ENCODE assay signal across 8 cellular contexts in the genomic region with DNA sequence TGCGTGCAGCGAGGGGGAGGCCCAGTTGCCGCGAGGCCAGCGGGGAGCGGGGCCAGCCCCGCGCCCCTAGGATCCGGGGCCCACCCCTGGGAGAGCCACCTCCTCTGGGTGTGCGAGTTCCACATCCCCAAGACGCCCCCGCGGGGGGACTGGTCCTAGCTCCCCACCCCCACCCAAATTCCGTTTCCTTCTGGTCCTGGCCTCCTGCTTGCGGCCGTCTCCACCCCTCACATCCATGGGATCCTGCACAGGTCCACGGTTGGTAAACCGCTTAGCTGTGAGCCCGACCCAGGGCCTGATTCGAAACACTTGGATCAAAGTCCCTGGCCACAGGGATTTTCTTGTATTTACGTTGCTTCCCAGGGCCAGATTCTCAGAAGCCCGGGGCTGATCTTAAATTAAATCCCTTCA. TPM values are rescaled to one million over a fixed set of nuclear protein-coding genes. Genes with fewer than 3 reads are reported as not detected.
A peak's percentile ranks its signal among the peaks of the same experiment; 100 is the strongest.
DNase-seq lines count a peak whose midpoint lies in the region; ATAC-seq, FAIRE-seq and TF ChIP-seq lines count a peak whose summit lies in the region.

No MANE protein-coding gene starts in this region.

- peak overlapping the region; percentile 84 for H3K9ac ChIP-seq in HepG2 (ENCODE audit: insufficient read depth, low read depth, low read length)

- peaks cover 4% of the 10 kb centered on the region for H3K36me3 Mint-ChIP-seq in activated CD4-positive, alpha-beta T cell treated with anti-CD3 and anti-CD28 coated beads for 36 hours (ENCODE audit: low read depth)

- H2AFZ ChIP-seq in HepG2 (ENCODE audit: low read length) (no peak overlapping the region), OCI-LY7 (ENCODE audit: low read length) (no peak overlapping the region)

- 0 out of 5 replicates have a peak, but pooled peaks cover 0 to 3% of the 10 kb centered on the region in 2 experiments for H3K36me3 ChIP-seq in HepG2 (replicated peaks in 1 of 2; ENCODE audit: control insufficient read depth in 1 of 2, insufficient read depth in 2 of 2, low read length in 2 of 2)
- no peaks in the 10 kb centered on the region for H3K36me3 ChIP-seq in thymus (ENCODE audit: control insufficient read depth, insufficient read depth)
- no peaks in the 10 kb centered on the region for H3K36me3 ChIP-seq in OCI-LY7 (ENCODE audit: insufficient read depth, low read length)

- H3K4me3 ChIP-seq in HepG2 (replicated peaks in 1 of 3; ENCODE audit: insufficient read depth in 1 of 3, low read depth in 2 of 3, low read length in 3 of 3), result peak overlapping the region; percentile 61 to 81 (median 80)
- H3K4me3 ChIP-seq in thymus (ENCODE audit: low read length), result peak overlapping the region; percentile 33
- H3K4me3 ChIP-seq in OCI-LY7 (ENCODE audit: low read depth, low read length, poor library complexity, severe bottlenecking), result no peak overlapping the region

- TF ChIP-seq EP300 in HepG2 (IDR thresholded peaks at IDR 0.05; ENCODE audit: low read depth in 2 of 2, low read length in 2 of 2), result no peak
- no peak for TF ChIP-seq EP300 in HepG2 (CRISPR knock-in tag; IDR thresholded peaks at IDR 0.05; ENCODE audit: borderline replicate concordance)

- DNase-seq in activated CD4-positive, alpha-beta T cell treated with anti-CD3 and anti-CD28 coated beads for 36 hours, result no peak
- no peak for DNase-seq in activated CD4-positive, alpha-beta T cell treated with anti-CD3 and anti-CD28 coated beads for 48 hours
- DNase-seq in caudate nucleus (lab: John Stamatoyannopoulos, UW), result peak in 14 of 61 donors; percentile 18 to 62 (median 40)
- peak; percentile 60 for DNase-seq in HepG2 (ENCODE audit: low spot score)
- DNase-seq in NCI-H1436 treated with DMSO at 0.1 percent for 48 hours (lab: John Stamatoyannopoulos, UW), result no peak
- no peak for DNase-seq in OCI-LY7 (ENCODE audit: low spot score)

- CTCF ChIA-PET in activated CD4-positive, alpha-beta T cell treated with anti-CD3 and anti-CD28 coated beads for 36 hours (lab: Charles Lee), result interaction anchor here (0.7 to 2.8 kb wide), 6 partner anchors 13 to 1660 kb away, joined by 3 to 10 read pairs (median 4); no protein-coding TSS in a partner anchor
- CTCF ChIA-PET in HepG2 (lab: Yijun Ruan, JAX; ENCODE audit: low intra/inter-chr PET ratio, low total read pairs) (no interaction called here), OCI-LY7 (lab: Charles Lee; ENCODE audit: unreplicated experiment) (no interaction called here)

- H3K4me1 ChIP-seq in HepG2 (ENCODE audit: insufficient read depth, low read length), result peaks cover 59% of the 10 kb centered on the region
- H3K4me1 ChIP-seq in thymus (ENCODE audit: control insufficient read depth, insufficient read depth, low read length), result no peaks in the 10 kb centered on the region
- H3K4me1 ChIP-seq in OCI-LY7 (ENCODE audit: insufficient read depth, low read length, poor library complexity, severe bottlenecking), result no peaks in the 10 kb centered on the region

- no peaks in the 10 kb centered on the region for H3K9me2 ChIP-seq in OCI-LY7 (ENCODE audit: insufficient read depth, low read length)

- H3K79me2 ChIP-seq in HepG2 (ENCODE audit: insufficient read depth, low read length) (peaks cover 41% of the 10 kb centered on the region), OCI-LY7 (ENCODE audit: insufficient read depth, low read depth, low read length) (no peaks in the 10 kb centered on the region)

- no peak for TF ChIP-seq RAD21 in HepG2 (CRISPR knock-in tag; IDR thresholded peaks at IDR 0.05)

- H3K27me3 Mint-ChIP-seq in activated CD4-positive, alpha-beta T cell treated with anti-CD3 and anti-CD28 coated beads for 36 hours, result peaks cover 33% of the 10 kb centered on the region

- TF ChIP-seq POLR2A in HepG2 (IDR thresholded peaks at IDR 0.05; ENCODE audit: insufficient read depth in 1 of 2, low read depth in 2 of 2, low read length in 2 of 2), result peak in 1 of 2 experiments; percentile 45; a peak in 1 of 4 replicates

- BruUV-seq in HepG2 (replicated peaks; lab: Mats Ljungman, UMichigan) (no TSS peak), OCI-LY7 (replicated peaks; lab: Mats Ljungman, UMichigan) (no TSS peak)

- peaks cover 6% of the 10 kb centered on the region; the same call in 1 of the 2 replicates for H4K20me1 ChIP-seq in HepG2 (ENCODE audit: insufficient read depth, low read length)
- no peaks in the 10 kb centered on the region for H4K20me1 ChIP-seq in OCI-LY7 (ENCODE audit: insufficient read depth, low read length)

- intact Hi-C loops in activated CD4-positive, alpha-beta T cell treated with anti-CD3 and anti-CD28 coated beads for 36 hours (cut with DNase I, micrococcal nuclease), result no loop called here
- intact Hi-C loops in HepG2 (cut with micrococcal nuclease; ENCODE audit: unreplicated experiment) (loop anchor here (5.0 kb wide), 1 partner anchor 76 kb away; no protein-coding TSS in a partner anchor), OCI-LY7 (cut with micrococcal nuclease; ENCODE audit: unreplicated experiment) (no loop called here)

- H3K9me3 ChIP-seq in HepG2 (ENCODE audit: low read length) (no peaks in the 10 kb centered on the region), thymus (ENCODE audit: control insufficient read depth) (no peaks in the 10 kb centered on the region), OCI-LY7 (ENCODE audit: low read length) (0 out of 2 replicates have a peak, but pooled peaks cover 6% of the 10 kb centered on the region)

- H3K27me3 ChIP-seq in HepG2 (ENCODE audit: control insufficient read depth in 1 of 2, insufficient read depth in 2 of 2, low read length in 2 of 2), result no peaks in the 10 kb centered on the region
- H3K27me3 ChIP-seq in thymus (ENCODE audit: control insufficient read depth, insufficient read depth), result peaks cover 20% of the 10 kb centered on the region

- H3K4me1 Mint-ChIP-seq in activated CD4-positive, alpha-beta T cell treated with anti-CD3 and anti-CD28 coated beads for 36 hours, result peaks cover 27% of the 10 kb centered on the region

- peak overlapping the region; percentile 40 for H3K4me3 Mint-ChIP-seq in activated CD4-positive, alpha-beta T cell treated with anti-CD3 and anti-CD28 coated beads for 36 hours

- in situ Hi-C loops in HepG2 (cut with HindIII; ENCODE audit: extremely low pct_ligation_motif_present, low pct_unique_long_range_greater_than_20kb), result loop anchor here (5.0 kb wide), 1 partner anchor 61 kb away; no protein-coding TSS in a partner anchor

- no peak for TF ChIP-seq CTCF in HepG2 (CRISPR knock-in tag; IDR thresholded peaks at IDR 0.05)
- TF ChIP-seq CTCF in OCI-LY7 (conservative IDR thresholded peaks at IDR 0.05; ENCODE audit: low read length), result no peak

- no peak overlapping the region for H3K27ac Mint-ChIP-seq in activated CD4-positive, alpha-beta T cell treated with anti-CD3 and anti-CD28 coated beads for 36 hours

- peaks cover 5% of the 10 kb centered on the region for H3K9me3 Mint-ChIP-seq in activated CD4-positive, alpha-beta T cell treated with anti-CD3 and anti-CD28 coated beads for 36 hours (ENCODE audit: low read depth)

- ATAC-seq in activated CD4-positive, alpha-beta T cell treated with anti-CD3 and anti-CD28 coated beads for 36 hours, result no peak
- ATAC-seq in HepG2 (peak; percentile 59), HG02840 (IDR thresholded peaks at IDR 0.05; ENCODE audit: low FRiP score, unreplicated experiment) (no peak)

- FAIRE-seq in HepG2 (lab: Jason Lieb, UNC), result peak; percentile 4

- POLR2A ChIA-PET in activated CD4-positive, alpha-beta T cell treated with anti-CD3 and anti-CD28 coated beads for 36 hours (lab: Charles Lee), result no interaction called here
- POLR2A ChIA-PET in HepG2 (lab: Yijun Ruan, JAX) (interaction anchor here (0.8 to 1.8 kb wide), 13 partner anchors 9 to 415 kb away, joined by 3 to 12 read pairs (median 4); partner anchors contain the start of genes MED29, MRPS12, NFKBIB and PAF1), OCI-LY7 (lab: Charles Lee) (no interaction called here)

- H3K27ac ChIP-seq in caudate nucleus (ENCODE audit: low read depth, low read length) (peak overlapping the region; percentile 48), HepG2 (ENCODE audit: extremely low read length, insufficient read depth, low read length) (peak overlapping the region; percentile 99), thymus (ENCODE audit: low read depth) (no peak overlapping the region), OCI-LY7 (ENCODE audit: low read depth, low read length, poor library complexity, severe bottlenecking) (no peak overlapping the region)

- 0% methylated on average over 3 of the region's 22 CpGs for WGBS in HepG2 (ENCODE audit: low lambda C conversion rate)
- WGBS in thymus, result 33% methylated on average over 20 of the region's 22 CpGs

- peak overlapping the region; percentile 80 for H3K4me2 ChIP-seq in HepG2 (ENCODE audit: low read depth, low read length)
- no peak overlapping the region for H3K4me2 ChIP-seq in OCI-LY7 (ENCODE audit: low read length)

RNA-seq across cellular contexts. Expression of gene FBXO17, which starts 0.3 kb away (rescaled TPM):
- total RNA-seq in activated CD4-positive, alpha-beta T cell treated with anti-CD3 and anti-CD28 coated beads for 36 hours, result not detected
- total RNA-seq in HepG2 (2016; rRNA removed; fragmentation: Illumina TruSeq; extraction: Trizol) (17.9 and 22.1 TPM in 2 replicates), OCI-LY7 (2022) (not detected in 2 replicates)
- 14.6 and 15.1 TPM in 2 replicates for total RNA-seq in HepG2 (2016; cell fraction: cytosol; rRNA removed; fragmentation: Illumina TruSeq; extraction: Trizol; ENCODE audit: low read depth)
- total RNA-seq in HepG2 (2016; cell fraction: insoluble cytoplasmic fraction; rRNA removed; fragmentation: Illumina TruSeq; extraction: Trizol), result 17.1 and 20.8 TPM in 2 replicates
- total RNA-seq in HepG2 (2016; cell fraction: membrane; rRNA removed; fragmentation: Illumina TruSeq; extraction: Trizol), result 19.2 and 21.9 TPM in 2 replicates
- total RNA-seq in HepG2 (2016; cell fraction: nucleus; rRNA removed; fragmentation: Illumina TruSeq; extraction: Trizol), result 11.9 and 15.2 TPM in 2 replicates
- polyA plus RNA-seq in HepG2 (2011; rRNA removed) (58.7 and 64.8 TPM in 2 replicates), thymus (4.0 TPM)
- polyA plus RNA-seq in HepG2 (2011; cell fraction: cytosol; rRNA removed), result 31.8 and 40.9 TPM in 2 replicates
- 155 and 176 TPM in 2 replicates for polyA plus RNA-seq in HepG2 (2011; cell fraction: nucleus; rRNA removed)
- polyA plus RNA-seq in HepG2 (2012), result 52.3 and 56.5 TPM in 2 replicates
- polyA plus RNA-seq in HepG2 (2016; cell fraction: cytosol; fragmentation: Illumina TruSeq; extraction: Trizol; ENCODE audit: low read depth), result 5.2 and 6.0 TPM in 2 replicates
- 20.8 and 23.0 TPM in 2 replicates for polyA plus RNA-seq in HepG2 (2016; cell fraction: insoluble cytoplasmic fraction; fragmentation: Illumina TruSeq; extraction: Trizol; ENCODE audit: low read depth)
- polyA plus RNA-seq in HepG2 (2016; cell fraction: membrane; fragmentation: Illumina TruSeq; extraction: Trizol; ENCODE audit: low read depth), result 11.3 and 11.6 TPM in 2 replicates
- polyA plus RNA-seq in HepG2 (2016; cell fraction: nucleus; fragmentation: Illumina TruSeq; extraction: Trizol; ENCODE audit: insufficient read depth, low read depth), result 61.3 and 68.3 TPM in 2 replicates
- polyA minus RNA-seq in HepG2 (2011; rRNA and poly(A)+ RNA removed; ENCODE audit: low replicate concordance), result 2.5 and 39.3 TPM in 2 replicates
- polyA minus RNA-seq in HepG2 (2011; cell fraction: cytosol; rRNA and poly(A)+ RNA removed), result 13.8 and 18.9 TPM in 2 replicates
- polyA minus RNA-seq in HepG2 (2011; cell fraction: nucleus; rRNA and poly(A)+ RNA removed), result 47.0 and 48.8 TPM in 2 replicates
- not detected in 2 replicates for total RNA-seq in OCI-LY7 (2014; rRNA removed; shearing (Covaris generic))

RNA-seq across cellular contexts. Expression of gene MRPS12, which starts 45.1 kb away (rescaled TPM):
- total RNA-seq in activated CD4-positive, alpha-beta T cell treated with anti-CD3 and anti-CD28 coated beads for 36 hours, result 10 to 100 TPM; 62.4 to 76.0 TPM
- total RNA-seq in HepG2 (2016; rRNA removed; fragmentation: Illumina TruSeq; extraction: Trizol) (54.8 and 75.1 TPM in 2 replicates), OCI-LY7 (2022) (55.5 and 63.5 TPM in 2 replicates)
- total RNA-seq in HepG2 (2016; cell fraction: cytosol; rRNA removed; fragmentation: Illumina TruSeq; extraction: Trizol; ENCODE audit: low read depth), result 23.3 and 27.3 TPM in 2 replicates
- 53.5 and 80.4 TPM in 2 replicates for total RNA-seq in HepG2 (2016; cell fraction: insoluble cytoplasmic fraction; rRNA removed; fragmentation: Illumina TruSeq; extraction: Trizol)
- total RNA-seq in HepG2 (2016; cell fraction: membrane; rRNA removed; fragmentation: Illumina TruSeq; extraction: Trizol), result 39.3 and 49.4 TPM in 2 replicates
- 20.5 and 23.1 TPM in 2 replicates for total RNA-seq in HepG2 (2016; cell fraction: nucleus; rRNA removed; fragmentation: Illumina TruSeq; extraction: Trizol)
- polyA plus RNA-seq in HepG2 (2011; rRNA removed) (27.5 and 39.4 TPM in 2 replicates), thymus (26.2 TPM)
- 33.2 and 61.8 TPM in 2 replicates for polyA plus RNA-seq in HepG2 (2011; cell fraction: cytosol; rRNA removed)
- 30.3 and 31.5 TPM in 2 replicates for polyA plus RNA-seq in HepG2 (2011; cell fraction: nucleus; rRNA removed)
- polyA plus RNA-seq in HepG2 (2012), result 21.4 and 33.9 TPM in 2 replicates
- polyA plus RNA-seq in HepG2 (2016; cell fraction: cytosol; fragmentation: Illumina TruSeq; extraction: Trizol; ENCODE audit: low read depth), result 25.8 and 31.9 TPM in 2 replicates
- 83.6 and 90.1 TPM in 2 replicates for polyA plus RNA-seq in HepG2 (2016; cell fraction: insoluble cytoplasmic fraction; fragmentation: Illumina TruSeq; extraction: Trizol; ENCODE audit: low read depth)
- polyA plus RNA-seq in HepG2 (2016; cell fraction: membrane; fragmentation: Illumina TruSeq; extraction: Trizol; ENCODE audit: low read depth), result 40.3 and 46.6 TPM in 2 replicates
- polyA plus RNA-seq in HepG2 (2016; cell fraction: nucleus; fragmentation: Illumina TruSeq; extraction: Trizol; ENCODE audit: insufficient read depth, low read depth), result 39.6 and 43.0 TPM in 2 replicates
- 30.4 and 47.1 TPM in 2 replicates for polyA minus RNA-seq in HepG2 (2011; rRNA and poly(A)+ RNA removed; ENCODE audit: low replicate concordance)
- 11.2 and 16.5 TPM in 2 replicates for polyA minus RNA-seq in HepG2 (2011; cell fraction: cytosol; rRNA and poly(A)+ RNA removed)
- 6.3 and 8.4 TPM in 2 replicates for polyA minus RNA-seq in HepG2 (2011; cell fraction: nucleus; rRNA and poly(A)+ RNA removed)
- 74.6 TPM in 2 replicates for total RNA-seq in OCI-LY7 (2014; rRNA removed; shearing (Covaris generic))

RNA-seq across cellular contexts. Expression of gene SARS2, which starts 45.3 kb away (rescaled TPM):
- 10 to 100 TPM; 36.7 to 39.4 TPM for total RNA-seq in activated CD4-positive, alpha-beta T cell treated with anti-CD3 and anti-CD28 coated beads for 36 hours
- total RNA-seq in HepG2 (2016; rRNA removed; fragmentation: Illumina TruSeq; extraction: Trizol), result 30.1 and 48.6 TPM in 2 replicates
- 17.3 and 23.4 TPM in 2 replicates for total RNA-seq in HepG2 (2016; cell fraction: cytosol; rRNA removed; fragmentation: Illumina TruSeq; extraction: Trizol; ENCODE audit: low read depth)
- total RNA-seq in HepG2 (2016; cell fraction: insoluble cytoplasmic fraction; rRNA removed; fragmentation: Illumina TruSeq; extraction: Trizol), result 25.7 and 50.3 TPM in 2 replicates
- total RNA-seq in HepG2 (2016; cell fraction: membrane; rRNA removed; fragmentation: Illumina TruSeq; extraction: Trizol), result 19.8 TPM in 2 replicates
- 43.2 and 49.1 TPM in 2 replicates for total RNA-seq in HepG2 (2016; cell fraction: nucleus; rRNA removed; fragmentation: Illumina TruSeq; extraction: Trizol)
- polyA plus RNA-seq in HepG2 (2011; rRNA removed), result 40.0 and 41.5 TPM in 2 replicates
- polyA plus RNA-seq in HepG2 (2011; cell fraction: cytosol; rRNA removed), result 14.5 and 33.6 TPM in 2 replicates
- polyA plus RNA-seq in HepG2 (2011; cell fraction: nucleus; rRNA removed), result 222 and 300 TPM in 2 replicates
- polyA plus RNA-seq in HepG2 (2012), result 22.4 and 26.7 TPM in 2 replicates
- polyA plus RNA-seq in HepG2 (2016; cell fraction: cytosol; fragmentation: Illumina TruSeq; extraction: Trizol; ENCODE audit: low read depth), result 11.3 and 13.5 TPM in 2 replicates
- 26.8 and 33.0 TPM in 2 replicates for polyA plus RNA-seq in HepG2 (2016; cell fraction: insoluble cytoplasmic fraction; fragmentation: Illumina TruSeq; extraction: Trizol; ENCODE audit: low read depth)
- 16.0 and 17.2 TPM in 2 replicates for polyA plus RNA-seq in HepG2 (2016; cell fraction: membrane; fragmentation: Illumina TruSeq; extraction: Trizol; ENCODE audit: low read depth)
- polyA plus RNA-seq in HepG2 (2016; cell fraction: nucleus; fragmentation: Illumina TruSeq; extraction: Trizol; ENCODE audit: insufficient read depth, low read depth), result 104 and 118 TPM in 2 replicates
- polyA minus RNA-seq in HepG2 (2011; rRNA and poly(A)+ RNA removed; ENCODE audit: low replicate concordance), result 42.2 and 59.1 TPM in 2 replicates
- polyA minus RNA-seq in HepG2 (2011; cell fraction: cytosol; rRNA and poly(A)+ RNA removed), result 14.7 and 27.3 TPM in 2 replicates
- polyA minus RNA-seq in HepG2 (2011; cell fraction: nucleus; rRNA and poly(A)+ RNA removed), result 31.5 and 33.4 TPM in 2 replicates
- polyA plus RNA-seq in thymus, result 30.9 TPM
- total RNA-seq in OCI-LY7 (2014; rRNA removed; shearing (Covaris generic)), result 29.5 and 37.7 TPM in 2 replicates
- 50.2 and 52.8 TPM in 2 replicates for total RNA-seq in OCI-LY7 (2022)

RNA-seq across cellular contexts. Expression of gene FBXO27, which starts 56.5 kb away (rescaled TPM):
- total RNA-seq in activated CD4-positive, alpha-beta T cell treated with anti-CD3 and anti-CD28 coated beads for 36 hours, result under 1 TPM; 0.71 to 0.90 TPM
- total RNA-seq in HepG2 (2016; rRNA removed; fragmentation: Illumina TruSeq; extraction: Trizol) (0.15 and 0.49 TPM in 2 replicates), OCI-LY7 (2022) (9.6 and 10.5 TPM in 2 replicates)
- 0.20 and 0.26 TPM in 2 replicates for total RNA-seq in HepG2 (2016; cell fraction: cytosol; rRNA removed; fragmentation: Illumina TruSeq; extraction: Trizol; ENCODE audit: low read depth)
- total RNA-seq in HepG2 (2016; cell fraction: insoluble cytoplasmic fraction; rRNA removed; fragmentation: Illumina TruSeq; extraction: Trizol), result 0.27 and 0.35 TPM in 2 replicates
- total RNA-seq in HepG2 (2016; cell fraction: membrane; rRNA removed; fragmentation: Illumina TruSeq; extraction: Trizol), result 0.17 and 0.34 TPM in 2 replicates
- not detected in 2 replicates for total RNA-seq in HepG2 (2016; cell fraction: nucleus; rRNA removed; fragmentation: Illumina TruSeq; extraction: Trizol)
- polyA plus RNA-seq in HepG2 (2011; rRNA removed) (2.0 and 2.8 TPM in 2 replicates), thymus (9.0 TPM)
- 1.7 and 2.8 TPM in 2 replicates for polyA plus RNA-seq in HepG2 (2011; cell fraction: cytosol; rRNA removed)
- polyA plus RNA-seq in HepG2 (2011; cell fraction: nucleus; rRNA removed), result 1.4 and 1.7 TPM in 2 replicates
- 0.99 and 1.1 TPM in 2 replicates for polyA plus RNA-seq in HepG2 (2012)
- polyA plus RNA-seq in HepG2 (2016; cell fraction: cytosol; fragmentation: Illumina TruSeq; extraction: Trizol; ENCODE audit: low read depth), result 0.10 TPM in 1 of 2 replicates, not detected in the other
- 0.73 and 1.2 TPM in 2 replicates for polyA plus RNA-seq in HepG2 (2016; cell fraction: insoluble cytoplasmic fraction; fragmentation: Illumina TruSeq; extraction: Trizol; ENCODE audit: low read depth)
- 0.48 TPM in 2 replicates for polyA plus RNA-seq in HepG2 (2016; cell fraction: membrane; fragmentation: Illumina TruSeq; extraction: Trizol; ENCODE audit: low read depth)
- 0.53 and 1.7 TPM in 2 replicates for polyA plus RNA-seq in HepG2 (2016; cell fraction: nucleus; fragmentation: Illumina TruSeq; extraction: Trizol; ENCODE audit: insufficient read depth, low read depth)
- 0.23 and 2.3 TPM in 2 replicates for polyA minus RNA-seq in HepG2 (2011; rRNA and poly(A)+ RNA removed; ENCODE audit: low replicate concordance)
- not detected in 2 replicates for polyA minus RNA-seq in HepG2 (2011; cell fraction: cytosol; rRNA and poly(A)+ RNA removed)
- 0.26 and 1.9 TPM in 2 replicates for polyA minus RNA-seq in HepG2 (2011; cell fraction: nucleus; rRNA and poly(A)+ RNA removed)
- 1.0 TPM in 1 of 2 replicates, not detected in the other for total RNA-seq in OCI-LY7 (2014; rRNA removed; shearing (Covaris generic))

Comparison
In these comparisons a context has a peak if more than half of its experiments do, and no peak if none do; other contexts are left out.
1. H3K27ac ChIP-seq: peak in caudate nucleus (single experiment) and HepG2 (single experiment); none in thymus (single experiment) and OCI-LY7 (single experiment).
2. RNA of gene FBXO17, which starts 0.3 kb away (total RNA-seq): 11.9 to 22.1 TPM in HepG2; not detected in OCI-LY7 and not detected in activated CD4-positive, alpha-beta T cell treated with anti-CD3 and anti-CD28 coated beads for 36 hours; every median in the first group is over 10 times any median in the second.